ENCODE assay signal across 3 cellular contexts in genomic region chr16:49453983-49454382, GRCh38.
TF ChIP-seq lines count a peak whose summit lies in the region.

No MANE protein-coding gene starts in this region.

TF ChIP-seq in GM23338, 12 proteins besides CTCF, POLR2A, EP300 and RAD21 (continues in another document):
- TF ChIP-seq EZH2 (IDR thresholded peaks at IDR 0.05; ENCODE audit: low read depth, unreplicated experiment) (no peak), ZNF331 (CRISPR knock-in tag; IDR thresholded peaks at IDR 0.05; ENCODE audit: low read depth) (no peak), ETS1 (IDR thresholded peaks at IDR 0.05) (no peak), JUNB (IDR thresholded peaks at IDR 0.05; ENCODE audit: unreplicated experiment) (no peak), ZNF114 (CRISPR knock-in tag; IDR thresholded peaks at IDR 0.05) (no peak), NANOG (IDR thresholded peaks at IDR 0.05; ENCODE audit: borderline replicate concordance) (no peak), REST (IDR thresholded peaks at IDR 0.05; ENCODE audit: unreplicated experiment) (no peak)

TF ChIP-seq in IMR-90, 13 proteins besides CTCF, POLR2A, EP300 and RAD21:
- TF ChIP-seq USF2 (IDR thresholded peaks at IDR 0.05; ENCODE audit: low read depth, low read length), result peak; percentile 58; the same call in 1 of the 2 replicates
- TF ChIP-seq RCOR1 (IDR thresholded peaks at IDR 0.05; ENCODE audit: insufficient replicate concordance, low read length), result no peak
TF ChIP-seq in IMR-90: peak in this region for 1.

TF ChIP-seq in GM12878, 131 proteins besides CTCF, POLR2A, EP300 and RAD21:
- TF ChIP-seq USF1 (IDR thresholded peaks at IDR 0.05; ENCODE audit: borderline replicate concordance, extremely low read length, insufficient read depth, low read depth, low read length) (peak; percentile 50), RFX5 (IDR thresholded peaks at IDR 0.05; ENCODE audit: low read depth, low read length) (no peak), GATAD2B (conservative IDR thresholded peaks at IDR 0.05; ENCODE audit: low read depth) (no peak), CREB1 (IDR thresholded peaks at IDR 0.05; ENCODE audit: low read depth) (no peak)
